9 cellular contexts compared by ENCODE assay signal in the genomic region with DNA sequence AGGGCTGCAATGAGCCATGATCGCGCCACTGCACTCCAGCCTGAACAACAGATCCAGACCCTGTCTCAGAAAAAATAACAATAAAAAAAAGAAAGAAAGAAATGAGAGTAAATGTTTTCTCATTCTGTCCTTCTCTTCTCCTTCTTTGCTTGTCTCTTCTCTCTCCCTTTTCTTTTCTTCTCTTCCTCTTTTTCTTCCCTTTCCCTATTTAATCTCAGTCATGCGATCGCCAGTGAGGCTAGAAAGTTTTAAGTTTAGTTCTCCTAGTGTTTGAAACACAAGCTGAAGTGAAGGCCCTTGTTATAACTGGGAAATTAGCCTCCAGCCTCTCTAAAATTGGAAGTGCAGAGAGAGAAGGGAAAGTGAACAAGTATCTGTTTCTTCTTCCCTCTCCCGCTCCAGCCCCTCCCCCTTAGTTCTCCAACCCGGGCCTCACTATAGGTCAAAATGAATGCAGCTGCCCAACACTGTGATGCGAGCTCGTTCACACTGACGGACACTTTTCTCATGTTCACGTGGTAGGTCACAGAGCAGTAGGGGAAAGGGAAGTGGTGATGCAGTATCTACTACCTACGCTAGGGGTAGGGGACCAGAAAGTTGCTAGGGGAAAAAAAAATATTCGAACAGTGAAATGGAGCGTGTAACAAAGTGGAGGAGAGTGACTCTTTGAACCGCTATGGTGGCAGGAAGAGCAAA. TPM values are rescaled to one million over a fixed set of nuclear protein-coding genes. Genes with fewer than 3 reads are reported as not detected.
DNase-seq lines count a peak whose midpoint lies in the region; ATAC-seq and TF ChIP-seq lines count a peak whose summit lies in the region.
"Had no signal": no experiment of that assay in that cellular context is flagged by ENCODE, and none has a peak within 500 bp of the region (broad histone marks: within the 10 kb centered on the region; RNA-seq: fewer than 3 reads in every experiment).

No MANE protein-coding gene starts in this region.

- H3K4me1 ChIP-seq in Panc1 (ENCODE audit: control insufficient read depth, insufficient read depth, low read length), result peaks cover 13% of the 10 kb centered on the region

- no peak for TF ChIP-seq CTCF in Panc1 (IDR thresholded peaks at IDR 0.05)

- intact Hi-C loops in Panc1 (cut with micrococcal nuclease; ENCODE audit: unreplicated experiment), result no loop called here

- H3K27me3 ChIP-seq in Panc1 (ENCODE audit: control insufficient read depth, insufficient read depth, low read length), result no peaks in the 10 kb centered on the region

- peak; percentile 98 for ATAC-seq in HG02973 (IDR thresholded peaks at IDR 0.05; ENCODE audit: unreplicated experiment)
- ATAC-seq in Panc1, result peak; percentile 88

- H3K36me3 ChIP-seq in Panc1 (ENCODE audit: control insufficient read depth, insufficient read depth, low read length), result no peaks in the 10 kb centered on the region

- in situ Hi-C loops in Panc1 (cut with HindIII; ENCODE audit: low pct_unique_long_range_greater_than_20kb, low sequenced_read_pairs), result no loop called here

- POLR2A ChIA-PET in Panc1 (lab: Charles Lee), result interaction anchor here (0.7 to 1.2 kb wide), 2 partner anchors 24 to 826 kb away, joined by 3 read pairs; partner anchors contain the start of gene TSC22D2

- H3K9me3 ChIP-seq in Panc1 (ENCODE audit: control insufficient read depth, insufficient read depth, low read depth, low read length), result no peaks in the 10 kb centered on the region

- H3K4me3 ChIP-seq in Panc1 (ENCODE audit: low read depth in 2 of 2, low read length in 2 of 2), result no peak overlapping the region

- BruUV-seq in Panc1 (replicated peaks; lab: Mats Ljungman, UMichigan), result no TSS peak

- CTCF ChIA-PET in Panc1 (lab: Charles Lee), result no interaction called here

- H3K27ac ChIP-seq in Panc1 (ENCODE audit: low read length), result peak overlapping the region; percentile 46
- H3K27ac ChIP-seq: 22Rv1 had no signal

- peak; percentile 5 for DNase-seq in DMS79 treated with DMSO at 0.1 percent for 48 hours (lab: John Stamatoyannopoulos, UW)
- DNase-seq in DMS79 (lab: John Stamatoyannopoulos, UW), result no peak
- DNase-seq in Panc1 (ENCODE audit: low read depth, low spot score), result no peak
- DNase-seq in activated naive CD4-positive, alpha-beta T cell treated with anti-CD3 and anti-CD28 coated beads, Interleukin-2, amount 50 U/mL, for 16 hours, result peak; percentile 26
- DNase-seq in iris pigment epithelial cell (ENCODE audit: low read depth), result peak; percentile 33
- DNase-seq in stimulated activated CD8-positive, alpha-beta memory T cell treated with anti-CD3 and anti-CD28 coated beads, Interleukin-2, amount 100 ng/mL, for 48 hours (ENCODE audit: low read depth in 2 of 2), result peak; percentile 20 to 26
- DNase-seq in NCI-H1092 treated with DMSO at 0.1 percent for 48 hours (lab: John Stamatoyannopoulos, UW), result no peak

RNA-seq across cellular contexts. Expression of gene TSC22D2, which starts 23.4 kb away (rescaled TPM):
- total RNA-seq in Panc1 (2021; ENCODE audit: unreplicated experiment), result 43.1 TPM
- 16.4 TPM for polyA plus RNA-seq in Panc1 (2012; ENCODE audit: insufficient read length)

Comparison
In these comparisons a context has a peak if more than half of its experiments do, and no peak if none do; other contexts are left out.
1. DNase-seq: peak in DMS79 treated with DMSO at 0.1 percent for 48 hours (single experiment), activated naive CD4-positive, alpha-beta T cell treated with anti-CD3 and anti-CD28 coated beads, Interleukin-2, amount 50 U/mL, for 16 hours (single experiment), iris pigment epithelial cell (single experiment) and stimulated activated CD8-positive, alpha-beta memory T cell treated with anti-CD3 and anti-CD28 coated beads, Interleukin-2, amount 100 ng/mL, for 48 hours (2 of 2); none in DMS79 (single experiment), Panc1 (single experiment) and NCI-H1092 treated with DMSO at 0.1 percent for 48 hours (single experiment).